In the genomic region with DNA sequence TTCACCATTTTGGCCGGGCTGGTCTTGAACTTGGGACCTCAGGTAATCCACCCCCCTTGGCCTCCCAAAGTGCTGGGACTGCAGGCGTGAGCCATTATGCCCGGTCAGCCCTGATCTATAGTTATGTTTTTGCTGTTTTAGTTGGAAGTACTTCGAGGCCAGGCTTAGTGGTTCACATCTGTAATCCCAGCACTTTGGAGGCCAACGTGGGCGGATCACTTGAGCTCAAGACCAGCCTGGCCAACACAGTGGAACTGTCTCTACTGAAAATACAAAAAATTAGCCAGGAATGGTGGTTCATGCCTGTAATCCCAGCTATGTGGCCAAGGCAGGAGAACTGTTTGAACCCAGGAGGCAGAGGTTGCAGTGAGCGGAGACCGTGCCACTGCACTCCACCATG, we compare ENCODE assay signal across 1 cellular context.
TF ChIP-seq lines count a peak whose summit lies in the region.

No MANE protein-coding gene starts in this region.

TF ChIP-seq in HepG2, 621 proteins besides CTCF, POLR2A, EP300 and RAD21:
- no peak for TF ChIP-seq CHD4 (IDR thresholded peaks at IDR 0.05; ENCODE audit: borderline replicate concordance, low read length)
- TF ChIP-seq MAFF (IDR thresholded peaks at IDR 0.05; ENCODE audit: low read depth, low read length), result no peak
- TF ChIP-seq, protein P1, sequence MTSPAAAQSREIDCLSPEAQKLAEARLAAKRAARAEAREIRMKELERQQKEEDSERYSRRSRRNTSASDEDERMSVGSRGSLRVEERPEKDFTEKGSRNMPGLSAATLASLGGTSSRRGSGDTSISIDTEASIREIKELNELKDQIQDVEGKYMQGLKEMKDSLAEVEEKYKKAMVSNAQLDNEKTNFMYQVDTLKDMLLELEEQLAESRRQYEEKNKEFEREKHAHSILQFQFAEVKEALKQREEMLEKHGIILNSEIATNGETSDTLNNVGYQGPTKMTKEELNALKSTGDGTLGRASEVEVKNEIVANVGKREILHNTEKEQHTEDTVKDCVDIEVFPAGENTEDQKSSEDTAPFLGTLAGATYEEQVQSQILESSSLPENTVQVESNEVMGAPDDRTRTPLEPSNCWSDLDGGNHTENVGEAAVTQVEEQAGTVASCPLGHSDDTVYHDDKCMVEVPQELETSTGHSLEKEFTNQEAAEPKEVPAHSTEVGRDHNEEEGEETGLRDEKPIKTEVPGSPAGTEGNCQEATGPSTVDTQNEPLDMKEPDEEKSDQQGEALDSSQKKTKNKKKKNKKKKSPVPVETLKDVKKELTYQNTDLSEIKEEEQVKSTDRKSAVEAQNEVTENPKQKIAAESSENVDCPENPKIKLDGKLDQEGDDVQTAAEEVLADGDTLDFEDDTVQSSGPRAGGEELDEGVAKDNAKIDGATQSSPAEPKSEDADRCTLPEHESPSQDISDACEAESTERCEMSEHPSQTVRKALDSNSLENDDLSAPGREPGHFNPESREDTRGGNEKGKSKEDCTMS (CRISPR knock-in tag; conservative IDR thresholded peaks at IDR 0.05), result no peak
- no peak for TF ChIP-seq ZFX (CRISPR knock-in tag; IDR thresholded peaks at IDR 0.05; ENCODE audit: low read depth)
- TF ChIP-seq, protein P2, sequence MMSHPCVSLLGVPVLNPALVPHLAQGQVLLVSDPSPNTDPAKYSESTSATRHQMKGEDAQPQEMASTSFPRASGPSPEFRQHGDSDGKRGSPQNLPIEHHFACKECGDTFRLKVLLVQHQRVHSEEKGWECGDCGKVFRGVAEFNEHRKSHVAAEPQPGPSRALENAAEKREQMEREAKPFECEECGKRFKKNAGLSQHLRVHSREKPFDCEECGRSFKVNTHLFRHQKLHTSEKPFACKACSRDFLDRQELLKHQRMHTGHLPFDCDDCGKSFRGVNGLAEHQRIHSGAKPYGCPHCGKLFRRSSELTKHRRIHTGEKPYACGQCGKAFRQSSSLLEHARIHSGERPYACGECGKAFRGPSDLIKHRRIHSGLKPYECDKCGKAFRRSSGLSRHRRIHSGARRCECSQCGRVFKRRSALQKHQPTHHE (CRISPR knock-in tag; IDR thresholded peaks at IDR 0.05; ENCODE audit: borderline replicate concordance), result no peak
- TF ChIP-seq NR2F1 (CRISPR knock-in tag; IDR thresholded peaks at IDR 0.05), result no peak
